Comparison of ENCODE assay signal across 19 cellular contexts in genomic region chr22:46487318-46487717, GRCh38. TPM values are rescaled to one million over a fixed set of nuclear protein-coding genes. Genes with fewer than 3 reads are reported as not detected.
DNase-seq lines count a peak whose midpoint lies in the region; TF ChIP-seq lines count a peak whose summit lies in the region.
"Had no signal": no experiment of that assay in that cellular context is flagged by ENCODE, and none has a peak within 500 bp of the region (broad histone marks: within the 10 kb centered on the region; RNA-seq: fewer than 3 reads in every experiment).

No MANE protein-coding gene starts in this region.

- TF ChIP-seq CTCF in glutamatergic neuron (IDR thresholded peaks at IDR 0.05; ENCODE audit: partially characterized antibody, unreplicated experiment) (no peak), osteoblast (IDR thresholded peaks at IDR 0.05; ENCODE audit: extremely low read depth, low read depth, low read length) (no peak), H9 (conservative IDR thresholded peaks at IDR 0.05) (no peak)

- peaks cover 0 to 38% (median 0%) of the 10 kb centered on the region in 11 experiments; a peak in 7 of 22 replicates for H3K27me3 ChIP-seq in BLaER1 treated with 17β-estradiol and CSF1 and Interleukin-3, amounts not matched to agents 10 nM and 100 nM
- H3K27me3 ChIP-seq in osteoblast (ENCODE audit: insufficient read depth, low read length) (no peaks in the 10 kb centered on the region), H9 (ENCODE audit: insufficient read depth, low read length) (no peaks in the 10 kb centered on the region)

- H2BK15ac ChIP-seq in H9 (ENCODE audit: low read depth, low read length), result no peak overlapping the region

- H2BK5ac ChIP-seq in H9 (ENCODE audit: insufficient read length, low read length), result no peak overlapping the region

- H3K56ac ChIP-seq in H9 (ENCODE audit: insufficient read length, low read depth, low read length), result no peak overlapping the region

- no peaks in the 10 kb centered on the region for H3K36me3 ChIP-seq in BLaER1 treated with 17β-estradiol and CSF1 and Interleukin-3, amounts not matched to agents 10 nM and 100 nM
- no peaks in the 10 kb centered on the region for H3K36me3 ChIP-seq in osteoblast (ENCODE audit: insufficient read depth, low read length)

- H3K79me2 ChIP-seq in osteoblast (ENCODE audit: insufficient read depth, low read length) (no peaks in the 10 kb centered on the region), H9 (ENCODE audit: insufficient read depth, low read length) (no peaks in the 10 kb centered on the region)

- no peak overlapping the region for H2BK120ac ChIP-seq in H9 (ENCODE audit: low read depth, low read length, poor library complexity, severe bottlenecking)

- H3K27me3 Mint-ChIP-seq in glutamatergic neuron (ENCODE audit: unreplicated experiment) (peaks cover 9% of the 10 kb centered on the region), H9 (ENCODE audit: low read depth) (no peaks in the 10 kb centered on the region)

- H3K4me1 ChIP-seq in BLaER1 treated with 17β-estradiol and CSF1 and Interleukin-3, amounts not matched to agents 10 nM and 100 nM, result peaks cover 27 to 96% (median 86%) of the 10 kb centered on the region in 10 experiments
- H3K4me1 ChIP-seq in osteoblast (ENCODE audit: insufficient read depth, low read length) (no peaks in the 10 kb centered on the region), H9 (ENCODE audit: insufficient read depth, low read length) (no peaks in the 10 kb centered on the region)

- no peak overlapping the region for H3T11ph ChIP-seq in H9 (ENCODE audit: low read length)

- H3K79me1 ChIP-seq in H9 (ENCODE audit: insufficient read depth, low read depth, low read length, poor library complexity, severe bottlenecking), result no peaks in the 10 kb centered on the region

- H4K5ac ChIP-seq in H9 (ENCODE audit: insufficient read length, low read depth, low read length), result no peak overlapping the region

- no peak overlapping the region for H3K27ac ChIP-seq in BLaER1 treated with 17β-estradiol and CSF1 and Interleukin-3, amounts not matched to agents 10 nM and 100 nM
- H3K27ac ChIP-seq in osteoblast (ENCODE audit: low read depth, low read length) (no peak overlapping the region), H9 (ENCODE audit: insufficient read length, low read depth, low read length) (no peak overlapping the region)
- H3K27ac ChIP-seq: GM23248 had no signal

- H3K9me3 Mint-ChIP-seq in glutamatergic neuron (ENCODE audit: unreplicated experiment) (no peaks in the 10 kb centered on the region), H9 (peaks cover 0 to 6% of the 10 kb centered on the region in 2 experiments; a peak in 2 of 5 replicates)
- H3K9me3 Mint-ChIP-seq: CD8-positive, alpha-beta memory T cell had no signal

- H3K4me3 Mint-ChIP-seq in glutamatergic neuron (ENCODE audit: unreplicated experiment) (no peak overlapping the region), H9 (no peak overlapping the region)
- H3K4me3 Mint-ChIP-seq: CD8-positive, alpha-beta memory T cell; IgD-negative memory B cell had no signal

- no CpG with 5 or more reads among the region's 8 CpGs for WGBS in H9 (ENCODE audit: extremely low coverage, insufficient read length, low lambda C conversion rate)

- no peak overlapping the region for H2BK12ac ChIP-seq in H9 (ENCODE audit: insufficient read length, low read depth, low read length)

- H2AK5ac ChIP-seq in H9 (ENCODE audit: insufficient read length, low read length), result no peak overlapping the region

- H4K91ac ChIP-seq in H9 (ENCODE audit: insufficient read length, low read depth, low read length), result no peak overlapping the region

- H3K27ac Mint-ChIP-seq in glutamatergic neuron (ENCODE audit: unreplicated experiment) (no peak overlapping the region), H9 (no peak overlapping the region)
- H3K27ac Mint-ChIP-seq: CD8-positive, alpha-beta memory T cell; IgD-negative memory B cell had no signal

- no peak overlapping the region for H3K18ac ChIP-seq in H9 (ENCODE audit: insufficient read length, low read depth, low read length)

- peak overlapping the region in 7 of 11 experiments; percentile 5 to 53 (median 17); a peak in 5 of 22 replicates for H3K4me2 ChIP-seq in BLaER1 treated with 17β-estradiol and CSF1 and Interleukin-3, amounts not matched to agents 10 nM and 100 nM
- H3K4me2 ChIP-seq in osteoblast (ENCODE audit: insufficient read depth, low read length) (no peak overlapping the region), H9 (ENCODE audit: insufficient read depth, insufficient read length, low read length) (no peak overlapping the region)

- no peak overlapping the region for H3K4me3 ChIP-seq in BLaER1 treated with 17β-estradiol and CSF1 and Interleukin-3, amounts not matched to agents 10 nM and 100 nM
- no peak overlapping the region for H3K4me3 ChIP-seq in osteoblast (ENCODE audit: insufficient read depth, low read length)
- H3K4me3 ChIP-seq: GM12878, GM23248 had no signal

- H3K9me3 ChIP-seq in BLaER1 treated with 17β-estradiol and CSF1 and Interleukin-3, amounts not matched to agents 10 nM and 100 nM (replicated peaks in 1 of 11), result peaks cover 0 to 11% (median 9%) of the 10 kb centered on the region in 11 experiments; a peak in 15 of 22 replicates
- H3K9me3 ChIP-seq in osteoblast (ENCODE audit: low read depth, low read length), result no peaks in the 10 kb centered on the region
- H3K9me3 ChIP-seq in H9 (ENCODE audit: control insufficient read depth, low read depth, low read length), result no peaks in the 10 kb centered on the region

- H2AFZ ChIP-seq in osteoblast (ENCODE audit: low read length) (no peak overlapping the region), H9 (ENCODE audit: low read length) (no peak overlapping the region)
- H2AFZ ChIP-seq: GM23248 had no signal

- H3K4me1 Mint-ChIP-seq in glutamatergic neuron (ENCODE audit: low read depth, unreplicated experiment) (peaks cover 8% of the 10 kb centered on the region), H9 (peaks cover 16 to 28% of the 10 kb centered on the region in 2 experiments)

- H4K20me1 ChIP-seq in BLaER1 treated with 17β-estradiol and CSF1 and Interleukin-3, amounts not matched to agents 10 nM and 100 nM, result peaks cover 0 to 8% (median 0%) of the 10 kb centered on the region in 11 experiments; a peak in 3 of 22 replicates
- no peaks in the 10 kb centered on the region for H4K20me1 ChIP-seq in osteoblast (ENCODE audit: insufficient read depth, low read length)
- no peaks in the 10 kb centered on the region for H4K20me1 ChIP-seq in H9 (ENCODE audit: control insufficient read depth, insufficient read depth, insufficient read length)

- H3K23me2 ChIP-seq in H9 (ENCODE audit: insufficient read length, low read depth, low read length, poor library complexity, severe bottlenecking), result no peaks in the 10 kb centered on the region

- DNase-seq in glutamatergic neuron, result peak; percentile 40
- peak; percentile 48 for DNase-seq in osteoblast (ENCODE audit: insufficient read length, low spot score, missing footprints)
- no peak for DNase-seq in inferior parietal cortex (ENCODE audit: extremely low spot score)
- no peak for DNase-seq in H9
- DNase-seq in nucleus accumbens (lab: John Stamatoyannopoulos, UW), result no peak
- no peak for DNase-seq in stimulated activated CD4-positive, alpha-beta T cell treated with anti-CD3 and anti-CD28 coated beads, Interleukin-2, amount 100 ng/mL, for 24 hours
- DNase-seq: AML-193; CD8-positive, alpha-beta memory T cell; COR-L47; DMS 273 treated with DMSO at 0.1 percent for 48 hours; DMS53; DND-41; EL; GM23248; HCEC 1CT; KBM-7 had no signal

- no peak overlapping the region for H2BK20ac ChIP-seq in H9 (ENCODE audit: low read depth, low read length, poor library complexity, severe bottlenecking)

- H3K4ac ChIP-seq in H9 (ENCODE audit: low read depth, low read length), result no peak overlapping the region

- H4K8ac ChIP-seq in H9 (replicated peaks; ENCODE audit: insufficient read length, low read depth, low read length), result no peak overlapping the region

- H3K36me3 Mint-ChIP-seq in glutamatergic neuron (ENCODE audit: unreplicated experiment) (no peaks in the 10 kb centered on the region), H9 (ENCODE audit: insufficient read depth in 1 of 3, low read depth in 3 of 3) (peaks cover 4 to 10% (median 9%) of the 10 kb centered on the region in 3 experiments; a peak in 5 of 7 replicates)
- H3K36me3 Mint-ChIP-seq: CD8-positive, alpha-beta memory T cell had no signal

- H3K9ac ChIP-seq in BLaER1 treated with 17β-estradiol and CSF1 and Interleukin-3, amounts not matched to agents 10 nM and 100 nM, result no peak overlapping the region
- H3K9ac ChIP-seq in H9 (ENCODE audit: extremely low read depth, insufficient read length, low read length), result no peak overlapping the region
- H3K9ac ChIP-seq: GM23248 had no signal

- no peak overlapping the region for H3K23ac ChIP-seq in H9 (ENCODE audit: insufficient read length, low read depth, low read length)

- no peak overlapping the region for H3K14ac ChIP-seq in H9 (ENCODE audit: insufficient read depth, low read length)

RNA-seq across cellular contexts. Expression of gene CELSR1, which starts 50.1 kb away (rescaled TPM):
- total RNA-seq in glutamatergic neuron (ENCODE audit: unreplicated experiment) (0.27 TPM), osteoblast (2.7 and 3.6 TPM in 2 replicates), H9 (2021) (21.2 and 22.6 TPM in 2 replicates)

Comparison
In these comparisons a context has a peak if more than half of its experiments do, and no peak if none do; other contexts are left out.
1. H3K4me2 ChIP-seq: peak in BLaER1 treated with 17β-estradiol and CSF1 and Interleukin-3, amounts not matched to agents 10 nM and 100 nM (7 of 11); none in osteoblast (single experiment) and H9 (single experiment).
2. DNase-seq: peak in glutamatergic neuron (single experiment) and osteoblast (single experiment); none in inferior parietal cortex (single experiment), H9 (single experiment), nucleus accumbens (0 of 56) and stimulated activated CD4-positive, alpha-beta T cell treated with anti-CD3 and anti-CD28 coated beads, Interleukin-2, amount 100 ng/mL, for 24 hours (0 of 2).